ENCODE assay signal across 27 cellular contexts in genomic region chr17:1919206-1919605, GRCh38.
DNase-seq lines count a peak whose midpoint lies in the region; ATAC-seq and TF ChIP-seq lines count a peak whose summit lies in the region.
"Had no signal": no experiment of that assay in that cellular context is flagged by ENCODE, and none has a peak within 500 bp of the region (broad histone marks: within the 10 kb centered on the region; RNA-seq: fewer than 3 reads in every experiment).

No MANE protein-coding gene starts in this region.

- H4K5ac ChIP-seq in IMR-90 (ENCODE audit: low read depth, low read length), result no peak overlapping the region

- H3K4me1 ChIP-seq in IMR-90 (ENCODE audit: control insufficient read depth, insufficient read depth, low read length), result no peaks in the 10 kb centered on the region
- no peaks in the 10 kb centered on the region for H3K4me1 ChIP-seq in osteoblast (ENCODE audit: insufficient read depth, low read length)
- H3K4me1 ChIP-seq: A549 had no signal

- no peak overlapping the region for H2AK9ac ChIP-seq in IMR-90 (replicated peaks; ENCODE audit: low read depth, low read length, poor library complexity)

- peaks cover 36% of the 10 kb centered on the region for H3K4me1 Mint-ChIP-seq in glutamatergic neuron (ENCODE audit: low read depth, unreplicated experiment)
- H3K4me1 Mint-ChIP-seq: CD4-positive, alpha-beta memory T cell had no signal

- TF ChIP-seq CTCF in IMR-90 (conservative IDR thresholded peaks at IDR 0.05; ENCODE audit: low read depth, low read length) (no peak), glutamatergic neuron (IDR thresholded peaks at IDR 0.05; ENCODE audit: partially characterized antibody, unreplicated experiment) (no peak), osteoblast (IDR thresholded peaks at IDR 0.05; ENCODE audit: extremely low read depth, low read depth, low read length) (no peak)

- H3K27me3 Mint-ChIP-seq in glutamatergic neuron (ENCODE audit: unreplicated experiment), result peaks cover 7% of the 10 kb centered on the region

- H3K36me3 Mint-ChIP-seq in glutamatergic neuron (ENCODE audit: unreplicated experiment), result no peaks in the 10 kb centered on the region
- H3K36me3 Mint-ChIP-seq: CD4-positive, alpha-beta memory T cell had no signal

- no peak overlapping the region for H2BK15ac ChIP-seq in IMR-90 (ENCODE audit: low read depth, low read length)

- H3K4me2 ChIP-seq in IMR-90 (ENCODE audit: low read depth, low read length) (no peak overlapping the region), osteoblast (ENCODE audit: insufficient read depth, low read length) (no peak overlapping the region)
- H3K4me2 ChIP-seq: A549 had no signal

- no peak overlapping the region for H2BK120ac ChIP-seq in IMR-90 (ENCODE audit: low read depth, low read length)

- ATAC-seq in IMR-90 (ENCODE audit: low read depth) (no peak), GM19324 (IDR thresholded peaks at IDR 0.05; ENCODE audit: low FRiP score, unreplicated experiment) (no peak)
- ATAC-seq: A549 had no signal

- H3K18ac ChIP-seq in IMR-90 (ENCODE audit: low read depth, low read length), result no peak overlapping the region

- TF ChIP-seq POLR2A in IMR-90 (IDR thresholded peaks at IDR 0.05; ENCODE audit: low read depth, low read length), result no peak

- POLR2A ChIA-PET in IMR-90 (lab: Charles Lee; ENCODE audit: unreplicated experiment), result no interaction called here

- H3K4me3 Mint-ChIP-seq in glutamatergic neuron (ENCODE audit: unreplicated experiment), result peak overlapping the region; percentile 40
- H3K4me3 Mint-ChIP-seq: CD4-positive, alpha-beta memory T cell; H9; HFFc6; T-helper 1 cell treated with Interleukin-12 subunit alpha and Interleukin-12 subunit beta and Interleukin-4 antibody, amounts not matched to agents 30 μg/mL and 1 μg/mL, for 36 hours had no signal

- CTCF ChIA-PET in IMR-90 (lab: Yijun Ruan, JAX), result no interaction called here

- H3K27ac Mint-ChIP-seq in glutamatergic neuron (ENCODE audit: unreplicated experiment), result peak overlapping the region; percentile 87
- H3K27ac Mint-ChIP-seq: CD4-positive, alpha-beta memory T cell; HFFc6; T-helper 1 cell treated with Interleukin-12 subunit alpha and Interleukin-12 subunit beta and Interleukin-4 antibody, amounts not matched to agents 30 μg/mL and 1 μg/mL, for 36 hours had no signal

- DNase-seq in IMR-90 (no peak), NCI-H82 treated with DMSO at 0.1 percent for 48 hours (lab: John Stamatoyannopoulos, UW; ENCODE audit: unreplicated experiment) (peak; percentile 19), glutamatergic neuron (peak; percentile 79), osteoblast (ENCODE audit: insufficient read length, low spot score, missing footprints) (peak; percentile 42), HuH-7.5 (ENCODE audit: low spot score) (no peak), HPDE6-E6E7 (ENCODE audit: extremely low spot score) (no peak), NCI-H446 treated with DMSO at 0.1 percent for 48 hours (lab: John Stamatoyannopoulos, UW) (no peak)
- DNase-seq: C1 segment of cervical spinal cord; CD4-positive, alpha-beta memory T cell; COR-L47; DMS79 treated with DMSO at 0.1 percent for 48 hours; GF-D8; GM23248; H9; HFFc6; NCI-H1092; NCI-H1417 treated with DMSO at 0.1 percent for 48 hours; NCI-H187; NCI-H2081 treated with DMSO at 0.1 percent for 48 hours; NCI-H524 treated with DMSO at 0.1 percent for 48 hours; NCI-H774; RPMI8226; SHP77 treated with DMSO at 0.1 percent for 48 hours; SW 1271 had no signal

- no peak overlapping the region for H4K8ac ChIP-seq in IMR-90 (ENCODE audit: low read depth in 2 of 2, low read length in 2 of 2)

- H2AFZ ChIP-seq in IMR-90 (replicated peaks; ENCODE audit: low read length, poor library complexity), result peak overlapping the region; percentile 44
- H2AFZ ChIP-seq in osteoblast (ENCODE audit: low read length), result no peak overlapping the region
- H2AFZ ChIP-seq: GM23248 had no signal

- H3K27me3 ChIP-seq in IMR-90 (ENCODE audit: control insufficient read depth, insufficient read depth, low read length) (peaks cover 48% of the 10 kb centered on the region), osteoblast (ENCODE audit: insufficient read depth, low read length) (peaks cover 8% of the 10 kb centered on the region)

- dilution Hi-C loops in IMR-90 (cut with HindIII; ENCODE audit: low sequenced_read_pairs, unreplicated experiment), result no loop called here

- H3K56ac ChIP-seq in IMR-90 (ENCODE audit: extremely low read depth, insufficient read depth, low read length), result no peak overlapping the region

- no peak overlapping the region for H4K91ac ChIP-seq in IMR-90 (ENCODE audit: insufficient read depth, low read depth, low read length)

- no peak overlapping the region for H3K4me3 ChIP-seq in IMR-90 (ENCODE audit: insufficient read depth, low read depth, low read length)
- H3K4me3 ChIP-seq in osteoblast (ENCODE audit: insufficient read depth, low read length), result no peak overlapping the region
- H3K4me3 ChIP-seq: A549, GM23248 had no signal

- no CpG with 5 or more reads among the region's 13 CpGs for WGBS in IMR-90 (ENCODE audit: extremely low coverage in 2 of 2, insufficient read length in 1 of 2), 2 experiments

- H3K36me3 ChIP-seq in IMR-90 (ENCODE audit: control insufficient read depth, insufficient read depth, low read length) (no peaks in the 10 kb centered on the region), osteoblast (ENCODE audit: insufficient read depth, low read length) (no peaks in the 10 kb centered on the region)

- no peak overlapping the region for H3K14ac ChIP-seq in IMR-90 (replicated peaks; ENCODE audit: low read depth, low read length)

- no peak overlapping the region for H3K23ac ChIP-seq in IMR-90 (ENCODE audit: low read depth, low read length)

- peaks cover 3% of the 10 kb centered on the region for H3K9me3 Mint-ChIP-seq in glutamatergic neuron (ENCODE audit: unreplicated experiment)
- H3K9me3 Mint-ChIP-seq: CD4-positive, alpha-beta memory T cell; HFFc6; T-helper 1 cell treated with Interleukin-12 subunit alpha and Interleukin-12 subunit beta and Interleukin-4 antibody, amounts not matched to agents 30 μg/mL and 1 μg/mL, for 36 hours had no signal

- H4K20me1 ChIP-seq in IMR-90 (ENCODE audit: insufficient read depth, low read length), result no peaks in the 10 kb centered on the region
- no peaks in the 10 kb centered on the region for H4K20me1 ChIP-seq in osteoblast (ENCODE audit: insufficient read depth, low read length)

- 0 out of 2 replicates have a peak, but pooled peaks cover 4% of the 10 kb centered on the region for H3K9me1 ChIP-seq in IMR-90 (ENCODE audit: insufficient read depth, low read length)

- no peak overlapping the region for H2BK5ac ChIP-seq in IMR-90 (ENCODE audit: low read depth, low read length, poor library complexity, severe bottlenecking)

- TF ChIP-seq RAD21 in IMR-90 (IDR thresholded peaks at IDR 0.05; ENCODE audit: low read length), result no peak

- H3K27ac ChIP-seq in IMR-90 (ENCODE audit: insufficient read depth, low read length), result no peak overlapping the region
- H3K27ac ChIP-seq in osteoblast (ENCODE audit: low read depth, low read length), result no peak overlapping the region
- H3K27ac ChIP-seq: A549, GM23248 had no signal

- H2BK20ac ChIP-seq in IMR-90 (ENCODE audit: low read depth, low read length), result no peak overlapping the region

- no peak overlapping the region for H2AK5ac ChIP-seq in IMR-90 (ENCODE audit: low read depth, low read length)

- H3K4ac ChIP-seq in IMR-90 (ENCODE audit: low read depth, low read length), result no peak overlapping the region

- BruUV-seq in IMR-90 (replicated peaks; lab: Mats Ljungman, UMichigan), result no TSS peak

- no peaks in the 10 kb centered on the region for H3K79me1 ChIP-seq in IMR-90 (ENCODE audit: low read depth in 1 of 2, low read length in 2 of 2)

- no peak overlapping the region for H3K9ac ChIP-seq in IMR-90 (ENCODE audit: low read depth, low read length)
- H3K9ac ChIP-seq: GM23248 had no signal

- intact Hi-C loops in IMR-90 (cut with micrococcal nuclease), result no loop called here

- in situ Hi-C loops in IMR-90 (cut with MboI; ENCODE audit: low sequenced_read_pairs), result no loop called here

- no peaks in the 10 kb centered on the region for H3K9me3 ChIP-seq in IMR-90 (ENCODE audit: control insufficient read depth, insufficient read depth, low read length)
- H3K9me3 ChIP-seq in osteoblast (ENCODE audit: low read depth, low read length), result no peaks in the 10 kb centered on the region
- H3K9me3 ChIP-seq: A549 had no signal

- no peaks in the 10 kb centered on the region for H3K79me2 ChIP-seq in osteoblast (ENCODE audit: insufficient read depth, low read length)

TF ChIP-seq in IMR-90, 13 proteins besides CTCF, POLR2A, EP300 and RAD21 (continues in another document):
- TF ChIP-seq NFE2L2 (IDR thresholded peaks at IDR 0.05; ENCODE audit: low read depth, low read length), result no peak
- TF ChIP-seq CEBPB (IDR thresholded peaks at IDR 0.05; ENCODE audit: low read depth, low read length), result no peak
- no peak for TF ChIP-seq MAZ (IDR thresholded peaks at IDR 0.05; ENCODE audit: borderline replicate concordance, low read depth, low read length)
- no peak for TF ChIP-seq CHD1 (IDR thresholded peaks at IDR 0.05; ENCODE audit: low read depth, low read length)
- TF ChIP-seq BHLHE40 (IDR thresholded peaks at IDR 0.05; ENCODE audit: low read depth, low read length), result no peak
- no peak for TF ChIP-seq MXI1 (IDR thresholded peaks at IDR 0.05; ENCODE audit: borderline replicate concordance, low read depth, low read length)
- TF ChIP-seq SMC3 (IDR thresholded peaks at IDR 0.05; ENCODE audit: low read depth, low read length), result no peak
- no peak for TF ChIP-seq FOS (IDR thresholded peaks at IDR 0.05; ENCODE audit: low read depth, low read length)
- no peak for TF ChIP-seq MAFK (IDR thresholded peaks at IDR 0.05; ENCODE audit: low read depth, low read length)
- TF ChIP-seq RCOR1 (IDR thresholded peaks at IDR 0.05; ENCODE audit: insufficient replicate concordance, low read length), result no peak
- no peak for TF ChIP-seq ELK1 (IDR thresholded peaks at IDR 0.05; ENCODE audit: borderline replicate concordance, low read depth, low read length)
- no peak for TF ChIP-seq USF2 (IDR thresholded peaks at IDR 0.05; ENCODE audit: low read depth, low read length)

Comparison
In these comparisons a context has a peak if more than half of its experiments do, and no peak if none do; other contexts are left out.
1. DNase-seq: peak in NCI-H82 treated with DMSO at 0.1 percent for 48 hours (single experiment), glutamatergic neuron (single experiment) and osteoblast (single experiment); none in IMR-90 (single experiment), HuH-7.5 (single experiment), HPDE6-E6E7 (single experiment) and NCI-H446 treated with DMSO at 0.1 percent for 48 hours (single experiment).